ENCODE assay signal across 23 cellular contexts in genomic region chr21:45859762-45860357, GRCh38.
"Had no signal": no experiment of that assay in that cellular context is flagged by ENCODE, and none has a peak within 500 bp of the region (broad histone marks: within the 10 kb centered on the region; RNA-seq: fewer than 3 reads in every experiment).

No MANE protein-coding gene starts in this region.

- H3K27me3 Mint-ChIP-seq: activated CD4-positive, alpha-beta memory T cell treated with anti-CD3 and anti-CD28 coated beads for 36 hours; activated CD4-positive, alpha-beta T cell treated with anti-CD3 and anti-CD28 coated beads, Interleukin-2, amount 10 ng/mL, durations not matched to agents 24 days and 14 days; activated naive CD8-positive, alpha-beta T cell; brain; stimulated activated naive CD8-positive, alpha-beta T cell treated with anti-CD3 and anti-CD28 coated beads, Interleukin-15, Interleukin-2, amounts not matched to agents 100 ng/mL and 50 ng/mL, for 24 hours had no signal

- H3K9me3 Mint-ChIP-seq: activated CD4-positive, alpha-beta memory T cell treated with anti-CD3 and anti-CD28 coated beads for 36 hours; activated CD4-positive, alpha-beta T cell treated with anti-CD3 and anti-CD28 coated beads, Interleukin-2, amount 10 ng/mL, durations not matched to agents 24 days and 14 days; activated T-cell treated with anti-CD3 and anti-CD28 coated beads, Interleukin-2, amount 50 U/mL, for 72 hours; mesothelial cell of epicardium; naive B cell; nephron progenitor cell; stimulated activated naive CD8-positive, alpha-beta T cell treated with anti-CD3 and anti-CD28 coated beads, Interleukin-15, Interleukin-2, amounts not matched to agents 100 ng/mL and 50 ng/mL, for 24 hours; type B pancreatic cell had no signal

- H3K9me3 ChIP-seq: ascending aorta, esophagus muscularis mucosa, heart right ventricle, right atrium auricular region, vagina had no signal

- H3K27me3 ChIP-seq: ascending aorta, cardiac muscle cell, foreskin keratinocyte, right atrium auricular region, vagina had no signal

- H2AFZ ChIP-seq: parathyroid adenoma had no signal

- DNase-seq: activated CD4-positive, alpha-beta memory T cell treated with anti-CD3 and anti-CD28 coated beads for 36 hours; activated CD4-positive, alpha-beta T cell treated with anti-CD3 and anti-CD28 coated beads, Interleukin-2, amount 10 ng/mL, durations not matched to agents 24 days and 14 days; activated CD4-positive, CD25-positive, alpha-beta regulatory T cell treated with anti-CD3 and anti-CD28 coated beads, Interleukin-2, amount 50 U/mL, for 72 hours; activated naive CD4-positive, alpha-beta T cell; activated T-cell treated with anti-CD3 and anti-CD28 coated beads, Interleukin-2, amount 50 U/mL, for 72 hours; foreskin keratinocyte; heart right ventricle; mammary epithelial cell; naive B cell; nephron progenitor cell; stimulated activated CD4-positive, alpha-beta T cell treated with anti-CD3 and anti-CD28 coated beads, Interleukin-2, amount 100 ng/mL, for 48 hours; T-helper 17 cell had no signal

- H3K36me3 ChIP-seq: ascending aorta, cardiac muscle cell, esophagus muscularis mucosa, heart right ventricle, right atrium auricular region, vagina had no signal

- H3K9ac ChIP-seq: parathyroid adenoma had no signal

- ATAC-seq: activated T-cell treated with anti-CD3 and anti-CD28 coated beads, Interleukin-2, amount 50 U/mL, for 72 hours; foreskin keratinocyte; T-helper 17 cell had no signal

- H3K27ac ChIP-seq: ascending aorta, cardiac muscle cell, esophagus muscularis mucosa, foreskin keratinocyte, heart right ventricle, parathyroid adenoma, right atrium auricular region, vagina had no signal

- H3K4me3 Mint-ChIP-seq: activated CD4-positive, alpha-beta memory T cell treated with anti-CD3 and anti-CD28 coated beads for 36 hours; activated CD4-positive, alpha-beta T cell treated with anti-CD3 and anti-CD28 coated beads, Interleukin-2, amount 10 ng/mL, durations not matched to agents 24 days and 14 days; activated naive CD8-positive, alpha-beta T cell; activated T-cell treated with anti-CD3 and anti-CD28 coated beads, Interleukin-2, amount 50 U/mL, for 72 hours; brain; mesothelial cell of epicardium; naive B cell; nephron progenitor cell; stimulated activated naive CD8-positive, alpha-beta T cell treated with anti-CD3 and anti-CD28 coated beads, Interleukin-15, Interleukin-2, amounts not matched to agents 100 ng/mL and 50 ng/mL, for 24 hours; T-helper 17 cell; type B pancreatic cell had no signal

- H3K4me1 ChIP-seq: ascending aorta, esophagus muscularis mucosa, heart right ventricle, parathyroid adenoma, right atrium auricular region, vagina had no signal

- H3K27ac Mint-ChIP-seq: activated CD4-positive, alpha-beta memory T cell treated with anti-CD3 and anti-CD28 coated beads for 36 hours; activated CD4-positive, alpha-beta T cell treated with anti-CD3 and anti-CD28 coated beads, Interleukin-2, amount 10 ng/mL, durations not matched to agents 24 days and 14 days; activated naive CD8-positive, alpha-beta T cell; activated T-cell treated with anti-CD3 and anti-CD28 coated beads, Interleukin-2, amount 50 U/mL, for 72 hours; mesothelial cell of epicardium; naive B cell; nephron progenitor cell; stimulated activated naive CD8-positive, alpha-beta T cell treated with anti-CD3 and anti-CD28 coated beads, Interleukin-15, Interleukin-2, amounts not matched to agents 100 ng/mL and 50 ng/mL, for 24 hours; T-helper 17 cell; type B pancreatic cell had no signal

- H3K4me3 ChIP-seq: ascending aorta, cardiac muscle cell, esophagus muscularis mucosa, heart right ventricle, right atrium auricular region, vagina had no signal

- H3K4me1 Mint-ChIP-seq: activated CD4-positive, alpha-beta T cell treated with anti-CD3 and anti-CD28 coated beads, Interleukin-2, amount 10 ng/mL, durations not matched to agents 24 days and 14 days had no signal
